8 cellular contexts compared by ENCODE assay signal in the genomic region with DNA sequence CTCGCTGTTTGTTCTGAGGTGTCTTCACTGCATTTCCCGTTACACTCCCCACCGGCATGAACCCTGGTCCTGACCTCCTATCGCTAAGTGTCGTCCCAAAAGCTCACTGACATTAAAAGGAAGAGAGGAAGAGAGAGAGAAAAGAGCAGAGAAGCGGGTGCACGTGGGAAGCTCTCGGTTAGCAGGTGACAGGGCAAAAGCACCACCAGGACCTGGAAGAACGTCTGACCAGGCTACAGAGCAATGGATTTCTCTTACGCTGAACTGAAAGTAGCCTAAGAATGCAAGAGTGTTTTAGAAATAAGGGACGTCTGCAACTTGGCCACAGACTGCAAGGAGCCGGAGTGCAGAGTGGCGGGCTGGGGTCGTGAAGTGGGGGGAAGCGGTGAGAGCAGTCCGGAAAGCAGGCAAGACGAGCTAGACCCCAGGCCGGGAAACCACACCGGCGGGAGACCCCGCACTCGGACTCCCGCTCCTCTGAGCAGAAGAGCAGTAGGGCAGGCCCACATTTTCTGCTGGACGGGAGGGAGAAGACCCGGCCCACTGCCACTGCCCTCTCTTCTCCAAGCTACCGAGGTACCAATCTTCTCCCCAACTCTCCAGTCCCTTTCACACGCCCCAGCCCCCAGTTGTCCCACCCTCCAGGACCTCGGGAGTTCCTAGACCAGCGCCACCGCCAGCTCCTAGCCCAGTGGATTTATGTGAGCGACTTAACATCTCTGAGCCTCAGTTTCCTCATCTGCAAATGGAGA. TPM values are rescaled to one million over a fixed set of nuclear protein-coding genes. Genes with fewer than 3 reads are reported as not detected.
DNase-seq lines count a peak whose midpoint lies in the region; ATAC-seq and TF ChIP-seq lines count a peak whose summit lies in the region.

No MANE protein-coding gene starts in this region.

- H3K9me3 ChIP-seq in OCI-LY7 (ENCODE audit: low read length) (no peaks in the 10 kb centered on the region), right lobe of liver (no peaks in the 10 kb centered on the region), stomach smooth muscle (ENCODE audit: control insufficient read depth in 2 of 2, low read length in 2 of 2) (no peaks in the 10 kb centered on the region)

- BruUV-seq in OCI-LY7 (replicated peaks; lab: Mats Ljungman, UMichigan): no TSS peak

- H3K9me3 Mint-ChIP-seq in brain: peaks cover 0 to 10% (median 0%) of the 10 kb centered on the region in 5 experiments

- TF ChIP-seq POLR2A in right lobe of liver (IDR thresholded peaks at IDR 0.05): no peak

- peak overlapping the region; percentile 86 for H3K4me2 ChIP-seq in OCI-LY7 (ENCODE audit: low read length)

- H3K36me3 ChIP-seq in OCI-LY7 (ENCODE audit: insufficient read depth, low read length): no peaks in the 10 kb centered on the region
- no peaks in the 10 kb centered on the region for H3K36me3 ChIP-seq in right lobe of liver
- no peaks in the 10 kb centered on the region for H3K36me3 ChIP-seq in stomach smooth muscle (ENCODE audit: control insufficient read depth in 2 of 2, insufficient read depth in 2 of 2, low read length in 2 of 2)

- H3K27me3 ChIP-seq in right lobe of liver (no peaks in the 10 kb centered on the region), stomach smooth muscle (ENCODE audit: control insufficient read depth in 1 of 2, insufficient read depth in 2 of 2, low read length in 2 of 2) (no peaks in the 10 kb centered on the region)

- peak overlapping the region; percentile 86 for H2AFZ ChIP-seq in OCI-LY7 (ENCODE audit: low read length)

- H3K9ac ChIP-seq in stomach smooth muscle (ENCODE audit: low read length in 2 of 2): peak overlapping the region; percentile 76 to 84

- H3K9me2 ChIP-seq in OCI-LY7 (ENCODE audit: insufficient read depth, low read length): no peaks in the 10 kb centered on the region

- H3K27me3 Mint-ChIP-seq in brain: peaks cover 25% of the 10 kb centered on the region

- H3K4me3 ChIP-seq in GM12864 (ENCODE audit: low read depth, low read length) (peak overlapping the region; percentile 95), OCI-LY7 (ENCODE audit: low read depth, low read length, poor library complexity, severe bottlenecking) (peak overlapping the region; percentile 75), right lobe of liver (peak overlapping the region; percentile 53 to 81 (median 63)), stomach smooth muscle (ENCODE audit: low read length in 2 of 2) (peak overlapping the region; percentile 91 to 94)

- H3K27ac ChIP-seq in OCI-LY7 (ENCODE audit: low read depth, low read length, poor library complexity, severe bottlenecking): no peak overlapping the region
- H3K27ac ChIP-seq in right lobe of liver: peak overlapping the region in 2 of 3 donors; percentile 81 to 82
- H3K27ac ChIP-seq in stomach smooth muscle (ENCODE audit: low read length): peak overlapping the region; percentile 73

- TF ChIP-seq CTCF in GM12864 (IDR thresholded peaks at IDR 0.05; ENCODE audit: low read depth, low read length, missing control alignments) (no peak), OCI-LY7 (conservative IDR thresholded peaks at IDR 0.05; ENCODE audit: low read length) (no peak), brain (conservative IDR thresholded peaks at IDR 0.05) (no peak), right lobe of liver (IDR thresholded peaks at IDR 0.05) (no peak)

- 10% methylated on average over 15 of the region's 31 CpGs for WGBS in right lobe of liver (ENCODE audit: insufficient coverage, low coverage, low lambda C conversion rate, missing lambda C conversion rate)

- H3K4me3 Mint-ChIP-seq in brain: peak overlapping the region; percentile 87 to 95 (median 90)

- H3K4me1 ChIP-seq in OCI-LY7 (ENCODE audit: insufficient read depth, low read length, poor library complexity, severe bottlenecking): peaks cover 41% of the 10 kb centered on the region
- H3K4me1 ChIP-seq in right lobe of liver: peaks cover 0 to 10% (median 2%) of the 10 kb centered on the region in 4 donors
- H3K4me1 ChIP-seq in stomach smooth muscle (ENCODE audit: control insufficient read depth, insufficient read depth, low read length): peaks cover 7% of the 10 kb centered on the region

- CTCF ChIA-PET in OCI-LY7 (lab: Charles Lee; ENCODE audit: unreplicated experiment): interaction anchor here (1.1 kb wide), 1 partner anchor 111 kb away, joined by 3 read pairs; no protein-coding TSS in a partner anchor

- DNase-seq in GM12864 (ENCODE audit: low read depth): no peak
- DNase-seq in OCI-LY7 (ENCODE audit: low spot score): peak; percentile 37
- peak in 2 of 3 donors; percentile 39 to 60 for DNase-seq in right lobe of liver
- no peak for DNase-seq in DMS79 treated with DMSO at 0.1 percent for 48 hours (lab: John Stamatoyannopoulos, UW)

- H3K79me2 ChIP-seq in OCI-LY7 (ENCODE audit: insufficient read depth, low read depth, low read length): no peaks in the 10 kb centered on the region

- peak in 3 of 4 donors; percentile 1 to 3 (median 1) for ATAC-seq in right lobe of liver
- ATAC-seq in GM21717 (IDR thresholded peaks at IDR 0.05; ENCODE audit: unreplicated experiment): no peak
- no peak for ATAC-seq in HG03378 (IDR thresholded peaks at IDR 0.05; ENCODE audit: unreplicated experiment)

- intact Hi-C loops in OCI-LY7 (cut with micrococcal nuclease; ENCODE audit: unreplicated experiment) (loop anchor here (1.0 to 2.0 kb wide), 2 partner anchors 90 to 223 kb away; a partner anchor contains a TSS), right lobe of liver (cut with DNase I) (no loop called here)

- no peaks in the 10 kb centered on the region for H3K36me3 Mint-ChIP-seq in brain

- no peaks in the 10 kb centered on the region for H4K20me1 ChIP-seq in OCI-LY7 (ENCODE audit: insufficient read depth, low read length)

- POLR2A ChIA-PET in OCI-LY7 (lab: Charles Lee): interaction anchor here (0.5 to 2.6 kb wide), 8 partner anchors 8 to 174 kb away, joined by 3 to 9 read pairs (median 4); no protein-coding TSS in a partner anchor

- peak overlapping the region; percentile 3 to 76 (median 73) for H3K27ac Mint-ChIP-seq in brain

- peaks cover 14% of the 10 kb centered on the region for H3K4me1 Mint-ChIP-seq in brain

RNA-seq across cellular contexts. Expression of a gene that starts 8.3 kb away (rescaled TPM):
- total RNA-seq in OCI-LY7 (2014; rRNA removed; shearing (Covaris generic)): 36.2 and 48.9 TPM in 2 replicates
- 54.8 and 61.9 TPM in 2 replicates for total RNA-seq in OCI-LY7 (2022)
- polyA plus RNA-seq in brain (ENCODE audit: insufficient read depth, low read depth, low replicate concordance): 39.6 TPM
- total RNA-seq in right lobe of liver: 10 to 100 TPM; 15.7 to 43.3 (median 18.9) TPM

Comparison
In these comparisons a context has a peak if more than half of its experiments do, and no peak if none do; other contexts are left out.
1. DNase-seq: peak in OCI-LY7 (single experiment) and right lobe of liver (2 of 3); none in GM12864 (single experiment) and DMS79 treated with DMSO at 0.1 percent for 48 hours (single experiment).
2. ATAC-seq: peak in right lobe of liver (3 of 4); none in GM21717 (single experiment) and HG03378 (single experiment).
3. Peak in every context shown above with its lines, with median percentiles within 50 percentile points of each other: H3K4me3 ChIP-seq.